ENCODE assay signal across 22 cellular contexts in genomic region chr10:43286076-43286805, GRCh38. TPM values are rescaled to one million over a fixed set of nuclear protein-coding genes. Genes with fewer than 3 reads are reported as not detected.
DNase-seq lines count a peak whose midpoint lies in the region; ATAC-seq, FAIRE-seq and TF ChIP-seq lines count a peak whose summit lies in the region.
"Had no signal": no experiment of that assay in that cellular context is flagged by ENCODE, and none has a peak within 500 bp of the region (broad histone marks: within the 10 kb centered on the region; RNA-seq: fewer than 3 reads in every experiment).

No MANE protein-coding gene starts in this region.

- TF ChIP-seq POLR2A in spleen (IDR thresholded peaks at IDR 0.05) (no peak), GM12892 (IDR thresholded peaks at IDR 0.05; ENCODE audit: low read depth, low read length) (no peak)

- TF ChIP-seq CTCF in spleen (IDR thresholded peaks at IDR 0.05 in 8 of 11, conservative IDR thresholded peaks at IDR 0.05 in 3 of 11), result no peak

- H3K9me3 Mint-ChIP-seq in activated T-cell treated with anti-CD3 and anti-CD28 coated beads, Interleukin-2, amount 50 U/mL, for 4 hours, result no peaks in the 10 kb centered on the region
- no peaks in the 10 kb centered on the region for H3K9me3 Mint-ChIP-seq in CD8-positive, alpha-beta memory T cell
- H3K9me3 Mint-ChIP-seq in central memory CD8-positive, alpha-beta T cell, result no peaks in the 10 kb centered on the region
- H3K9me3 Mint-ChIP-seq: mesothelial cell of epicardium, nephron progenitor cell had no signal

- no peak overlapping the region for H3K27ac ChIP-seq in CD8-positive, alpha-beta memory T cell (ENCODE audit: low read depth, low read length)
- H3K27ac ChIP-seq in spleen, result peak overlapping the region in 5 of 8 donors; percentile 68 to 87 (median 75)
- H3K27ac ChIP-seq: cardiac muscle cell, sigmoid colon had no signal

- H3K27ac Mint-ChIP-seq in CD8-positive, alpha-beta memory T cell, result peak overlapping the region; percentile 76 to 99 (median 85)
- H3K27ac Mint-ChIP-seq in central memory CD8-positive, alpha-beta T cell (ENCODE audit: low read depth), result peak overlapping the region; percentile 87
- H3K27ac Mint-ChIP-seq: mesothelial cell of epicardium, nephron progenitor cell had no signal

- H3K27me3 ChIP-seq in CD8-positive, alpha-beta memory T cell (ENCODE audit: insufficient read depth, low read length, poor library complexity, severe bottlenecking), result no peaks in the 10 kb centered on the region
- peaks cover 0 to 36% (median 0%) of the 10 kb centered on the region in 7 donors for H3K27me3 ChIP-seq in spleen (replicated peaks in 1 of 7)

- no peaks in the 10 kb centered on the region for H3K36me3 Mint-ChIP-seq in activated T-cell treated with anti-CD3 and anti-CD28 coated beads, Interleukin-2, amount 50 U/mL, for 4 hours (ENCODE audit: insufficient read depth)
- H3K36me3 Mint-ChIP-seq in CD8-positive, alpha-beta memory T cell, result no peaks in the 10 kb centered on the region
- peaks cover 2% of the 10 kb centered on the region for H3K36me3 Mint-ChIP-seq in central memory CD8-positive, alpha-beta T cell (ENCODE audit: insufficient read depth)
- H3K36me3 Mint-ChIP-seq: mesothelial cell of epicardium had no signal

- H3K9me3 ChIP-seq in CD8-positive, alpha-beta memory T cell (ENCODE audit: low read length), result no peaks in the 10 kb centered on the region
- H3K9me3 ChIP-seq in spleen, result no peaks in the 10 kb centered on the region
- H3K9me3 ChIP-seq: heart right ventricle, sigmoid colon had no signal

- no peaks in the 10 kb centered on the region for H3K36me3 ChIP-seq in CD8-positive, alpha-beta memory T cell (ENCODE audit: insufficient read depth, low read length)
- H3K36me3 ChIP-seq in spleen, result no peaks in the 10 kb centered on the region
- H3K36me3 ChIP-seq: cardiac muscle cell, heart right ventricle, sigmoid colon had no signal

- ATAC-seq in activated T-cell treated with anti-CD3 and anti-CD28 coated beads, Interleukin-2, amount 50 U/mL, for 4 hours, result no peak
- ATAC-seq in central memory CD8-positive, alpha-beta T cell (replicated peaks; ENCODE audit: extremely low read depth, poor library complexity, severe bottlenecking), result no peak
- ATAC-seq: left lobe of liver, Right ventricle myocardium inferior had no signal

- no peak for FAIRE-seq in GM12892 (lab: Jason Lieb, UNC)

- no peak overlapping the region for H3K4me3 ChIP-seq in CD8-positive, alpha-beta memory T cell (ENCODE audit: low read length)
- H3K4me3 ChIP-seq in spleen, result no peak overlapping the region
- H3K4me3 ChIP-seq: cardiac muscle cell, heart right ventricle, sigmoid colon had no signal

- CTCF ChIA-PET in CD8-positive, alpha-beta memory T cell (lab: Charles Lee), result interaction anchor here (1.1 to 10.6 kb wide), 4 partner anchors 8 to 177 kb away, joined by 3 to 70 read pairs (median 16); partner anchors contain the start of gene RASGEF1A

- POLR2A ChIA-PET in CD8-positive, alpha-beta memory T cell (lab: Charles Lee), result interaction anchor here (0.9 kb wide), 1 partner anchor 19 kb away, joined by 3 read pairs; the partner anchor contains the start of gene RASGEF1A

- H3K27me3 Mint-ChIP-seq in activated T-cell treated with anti-CD3 and anti-CD28 coated beads, Interleukin-2, amount 50 U/mL, for 4 hours (ENCODE audit: low read depth), result peaks cover 6% of the 10 kb centered on the region
- peaks cover 0 to 2% of the 10 kb centered on the region in 2 donors for H3K27me3 Mint-ChIP-seq in CD8-positive, alpha-beta memory T cell
- no peaks in the 10 kb centered on the region for H3K27me3 Mint-ChIP-seq in central memory CD8-positive, alpha-beta T cell

- peaks cover 38% of the 10 kb centered on the region for H3K4me1 Mint-ChIP-seq in activated T-cell treated with anti-CD3 and anti-CD28 coated beads, Interleukin-2, amount 50 U/mL, for 4 hours (ENCODE audit: low read depth)
- H3K4me1 Mint-ChIP-seq in CD8-positive, alpha-beta memory T cell, result peaks cover 41 to 63% (median 49%) of the 10 kb centered on the region in 3 donors
- H3K4me1 Mint-ChIP-seq in central memory CD8-positive, alpha-beta T cell, result peaks cover 24% of the 10 kb centered on the region
- H3K4me1 Mint-ChIP-seq: mesothelial cell of epicardium had no signal

- peaks cover 25% of the 10 kb centered on the region for H3K4me1 ChIP-seq in CD8-positive, alpha-beta memory T cell (ENCODE audit: insufficient read depth, low read length)
- peaks cover 0 to 30% (median 16%) of the 10 kb centered on the region in 6 donors for H3K4me1 ChIP-seq in spleen
- H3K4me1 ChIP-seq: sigmoid colon had no signal

- peak overlapping the region; percentile 38 for H3K4me3 Mint-ChIP-seq in activated T-cell treated with anti-CD3 and anti-CD28 coated beads, Interleukin-2, amount 50 U/mL, for 4 hours
- H3K4me3 Mint-ChIP-seq in CD8-positive, alpha-beta memory T cell, result peak overlapping the region in 6 of 7 donors; percentile 4 to 80 (median 70)
- H3K4me3 Mint-ChIP-seq in central memory CD8-positive, alpha-beta T cell, result peak overlapping the region; percentile 49
- H3K4me3 Mint-ChIP-seq: mesothelial cell of epicardium, nephron progenitor cell had no signal

- intact Hi-C loops in spleen (cut with DNase I; ENCODE audit: low total_unique reads), result no loop called here

- no peak for DNase-seq in activated T-cell treated with anti-CD3 and anti-CD28 coated beads, Interleukin-2, amount 50 U/mL, for 4 hours
- no peak for DNase-seq in activated T-cell treated with anti-CD3 and anti-CD28 coated beads for 4 hours
- DNase-seq in CD8-positive, alpha-beta memory T cell, result no peak
- no peak for DNase-seq in central memory CD8-positive, alpha-beta T cell (ENCODE audit: low spot score in 2 of 2)
- DNase-seq in spleen, result peak; percentile 76
- DNase-seq in kidney tubule cell (ENCODE audit: low spot score), result no peak
- DNase-seq in GM12892 (ENCODE audit: insufficient read length), result no peak
- DNase-seq: amniotic stem cell; DMS53; GF-D8; HCEC 1CT; heart right ventricle; NCI-H2081 treated with DMSO at 0.1 percent for 48 hours; nephron progenitor cell; OCI-M1; sigmoid colon; stimulated activated CD8-positive, alpha-beta memory T cell treated with anti-CD3 and anti-CD28 coated beads, Interleukin-4, amount 100 ng/mL, for 48 hours had no signal

- 92 to 96% (median 95%) methylated on average over 17 to 18 of the region's 18 CpGs for WGBS in spleen, 5 donors

RNA-seq across cellular contexts. Expression of gene RASGEF1A, which starts 19.4 kb away (rescaled TPM):
- total RNA-seq in activated T-cell treated with anti-CD3 and anti-CD28 coated beads, Interleukin-2, amount 50 U/mL, for 4 hours, result under 1 TPM; 0.29 to 0.60 (median 0.38) TPM
- 1 to 10 TPM; 1.8 to 2.1 TPM for total RNA-seq in CD8-positive, alpha-beta memory T cell
- 8.5 TPM for polyA plus RNA-seq in CD8-positive, alpha-beta memory T cell
- total RNA-seq in spleen, result 1 to 10 TPM; 2.5 to 7.1 (median 3.6) TPM
- polyA plus RNA-seq in spleen, result 1 to 10 TPM; 1.9 to 3.1 (median 2.1) TPM
- polyA plus RNA-seq in GM12892 (2012; ENCODE audit: missing spikeins), result 0.11 TPM
- total RNA-seq: M059J had no signal
